1 cellular context compared by ENCODE assay signal in genomic region chr3:120742198-120743080, GRCh38.
TF ChIP-seq lines count a peak whose summit lies in the region.

GTF2E1 (plus strand) TSS chr3:120742744; CDS start chr3:120750553, 7,809 bp downstream.
A gene with protein sequence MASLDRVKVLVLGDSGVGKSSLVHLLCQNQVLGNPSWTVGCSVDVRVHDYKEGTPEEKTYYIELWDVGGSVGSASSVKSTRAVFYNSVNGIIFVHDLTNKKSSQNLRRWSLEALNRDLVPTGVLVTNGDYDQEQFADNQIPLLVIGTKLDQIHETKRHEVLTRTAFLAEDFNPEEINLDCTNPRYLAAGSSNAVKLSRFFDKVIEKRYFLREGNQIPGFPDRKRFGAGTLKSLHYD (minus strand): TSS chr3:120742516. CDS start chr3:120742507, 9 bp downstream.

TF ChIP-seq in HepG2, 621 proteins besides CTCF, POLR2A, EP300 and RAD21 (continued from another document and continues in another):
- TF ChIP-seq, protein P1, sequence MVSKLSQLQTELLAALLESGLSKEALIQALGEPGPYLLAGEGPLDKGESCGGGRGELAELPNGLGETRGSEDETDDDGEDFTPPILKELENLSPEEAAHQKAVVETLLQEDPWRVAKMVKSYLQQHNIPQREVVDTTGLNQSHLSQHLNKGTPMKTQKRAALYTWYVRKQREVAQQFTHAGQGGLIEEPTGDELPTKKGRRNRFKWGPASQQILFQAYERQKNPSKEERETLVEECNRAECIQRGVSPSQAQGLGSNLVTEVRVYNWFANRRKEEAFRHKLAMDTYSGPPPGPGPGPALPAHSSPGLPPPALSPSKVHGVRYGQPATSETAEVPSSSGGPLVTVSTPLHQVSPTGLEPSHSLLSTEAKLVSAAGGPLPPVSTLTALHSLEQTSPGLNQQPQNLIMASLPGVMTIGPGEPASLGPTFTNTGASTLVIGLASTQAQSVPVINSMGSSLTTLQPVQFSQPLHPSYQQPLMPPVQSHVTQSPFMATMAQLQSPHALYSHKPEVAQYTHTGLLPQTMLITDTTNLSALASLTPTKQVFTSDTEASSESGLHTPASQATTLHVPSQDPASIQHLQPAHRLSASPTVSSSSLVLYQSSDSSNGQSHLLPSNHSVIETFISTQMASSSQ (IDR thresholded peaks at IDR 0.05; ENCODE audit: low read depth), result no peak
- TF ChIP-seq, protein P1 (CRISPR knock-in tag; IDR thresholded peaks at IDR 0.05; ENCODE audit: borderline replicate concordance), result no peak; the same call in 1 of the 2 replicates
- TF ChIP-seq ZNF205 (CRISPR knock-in tag; IDR thresholded peaks at IDR 0.05) (peak; percentile 31; the same call in 1 of the 2 replicates), ZFP90 (CRISPR knock-in tag; IDR thresholded peaks at IDR 0.05; ENCODE audit: borderline replicate concordance) (peak; percentile 59; the same call in 1 of the 2 replicates), ZNF503 (CRISPR knock-in tag; IDR thresholded peaks at IDR 0.05) (peak; percentile 25; the same call in 1 of the 2 replicates), ZNF7 (CRISPR knock-in tag; IDR thresholded peaks at IDR 0.05) (no peak), FOXA3 (CRISPR knock-in tag; IDR thresholded peaks at IDR 0.05) (peak; percentile 56), ZNF790 (CRISPR knock-in tag; IDR thresholded peaks at IDR 0.05; ENCODE audit: borderline replicate concordance) (no peak), NRL (CRISPR knock-in tag; IDR thresholded peaks at IDR 0.05; ENCODE audit: borderline replicate concordance) (0 out of 2 replicates have a peak, but pooled peaks have one; percentile 9), ZNF256 (CRISPR knock-in tag; conservative IDR thresholded peaks at IDR 0.05) (0 out of 2 replicates have a peak, but pooled peaks have one; percentile 37), ZNF124 (CRISPR knock-in tag; IDR thresholded peaks at IDR 0.05) (peak; percentile 64; the same call in 1 of the 2 replicates), ZNF383 (CRISPR knock-in tag; IDR thresholded peaks at IDR 0.05; ENCODE audit: borderline replicate concordance) (no peak), ZNF317 (CRISPR knock-in tag; IDR thresholded peaks at IDR 0.05) (peak; percentile 58), NFKB2 (CRISPR knock-in tag; IDR thresholded peaks at IDR 0.05; ENCODE audit: borderline replicate concordance) (peak; percentile 47; the same call in 1 of the 2 replicates), CREM (IDR thresholded peaks at IDR 0.05) (peak; percentile 98), CREM (CRISPR knock-in tag; IDR thresholded peaks at IDR 0.05) (peak; percentile 72), FOXJ3 (CRISPR knock-in tag; IDR thresholded peaks at IDR 0.05; ENCODE audit: borderline replicate concordance) (0 out of 2 replicates have a peak, but pooled peaks have one; percentile 25), HOXA3 (CRISPR knock-in tag; IDR thresholded peaks at IDR 0.05) (peak; percentile 97), SRSF1 (optimal IDR thresholded peaks at IDR 0.05; ENCODE audit: low read depth, low read length) (peak; percentile 72), XRCC5 (optimal IDR thresholded peaks at IDR 0.05; ENCODE audit: low read length) (peak; percentile 2), ZBTB7A (CRISPR knock-in tag; IDR thresholded peaks at IDR 0.05) (peak; percentile 79), RELA (CRISPR knock-in tag; IDR thresholded peaks at IDR 0.05) (peak; percentile 43; the same call in 1 of the 2 replicates), ZNF510 (CRISPR knock-in tag; IDR thresholded peaks at IDR 0.05; ENCODE audit: low read depth) (peak; percentile 52; the same call in 1 of the 2 replicates), AHR (CRISPR knock-in tag; IDR thresholded peaks at IDR 0.05) (peak; percentile 22; the same call in 1 of the 2 replicates), POLR2G (IDR thresholded peaks at IDR 0.05; ENCODE audit: low read depth, low read length) (peak; percentile 75), POLR2AphosphoS5 (IDR thresholded peaks at IDR 0.05; ENCODE audit: low read depth, low read length) (peak; percentile 85), PITX1 (CRISPR knock-in tag; IDR thresholded peaks at IDR 0.05) (peak; percentile 29; the same call in 1 of the 2 replicates), BRD4 (CRISPR knock-in tag; IDR thresholded peaks at IDR 0.05) (peak; percentile 59; the same call in 1 of the 2 replicates), ZNF234 (CRISPR knock-in tag; conservative IDR thresholded peaks at IDR 0.05) (no peak), ZNF562 (CRISPR knock-in tag; IDR thresholded peaks at IDR 0.05; ENCODE audit: borderline replicate concordance) (no peak), SMAD1 (CRISPR knock-in tag; IDR thresholded peaks at IDR 0.05; ENCODE audit: borderline replicate concordance, low read depth) (0 out of 2 replicates have a peak, but pooled peaks have one; percentile 12), CHD4 (IDR thresholded peaks at IDR 0.05; ENCODE audit: borderline replicate concordance, low read length) (no peak), MYC (CRISPR knock-in tag; IDR thresholded peaks at IDR 0.05; ENCODE audit: borderline replicate concordance) (peak; percentile 53; the same call in 1 of the 2 replicates), CBFB (CRISPR knock-in tag; IDR thresholded peaks at IDR 0.05) (0 out of 2 replicates have a peak, but pooled peaks have one; percentile 50), ZNF547 (CRISPR knock-in tag; IDR thresholded peaks at IDR 0.05) (peak; percentile 4; the same call in 1 of the 2 replicates), KDM2A (CRISPR knock-in tag; IDR thresholded peaks at IDR 0.05; ENCODE audit: borderline replicate concordance, low read depth) (peak; percentile 61; the same call in 1 of the 2 replicates), KLF16 (CRISPR knock-in tag; IDR thresholded peaks at IDR 0.05) (peak in 1 of 2 experiments; percentile 60; a peak in 1 of 4 replicates), MIXL1 (CRISPR knock-in tag; IDR thresholded peaks at IDR 0.05) (peak; percentile 37; the same call in 1 of the 2 replicates), FOXO1 (CRISPR knock-in tag; IDR thresholded peaks at IDR 0.05) (peak; percentile 15), IRF2 (CRISPR knock-in tag; IDR thresholded peaks at IDR 0.05) (peak; percentile 67), TBX3 (IDR thresholded peaks at IDR 0.05; ENCODE audit: borderline replicate concordance) (peak; percentile 28; the same call in 1 of the 2 replicates)
- TF ChIP-seq, protein P2, sequence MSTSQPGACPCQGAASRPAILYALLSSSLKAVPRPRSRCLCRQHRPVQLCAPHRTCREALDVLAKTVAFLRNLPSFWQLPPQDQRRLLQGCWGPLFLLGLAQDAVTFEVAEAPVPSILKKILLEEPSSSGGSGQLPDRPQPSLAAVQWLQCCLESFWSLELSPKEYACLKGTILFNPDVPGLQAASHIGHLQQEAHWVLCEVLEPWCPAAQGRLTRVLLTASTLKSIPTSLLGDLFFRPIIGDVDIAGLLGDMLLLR (CRISPR knock-in tag; IDR thresholded peaks at IDR 0.05), result peak; percentile 52; the same call in 1 of the 2 replicates
- TF ChIP-seq, protein P3, sequence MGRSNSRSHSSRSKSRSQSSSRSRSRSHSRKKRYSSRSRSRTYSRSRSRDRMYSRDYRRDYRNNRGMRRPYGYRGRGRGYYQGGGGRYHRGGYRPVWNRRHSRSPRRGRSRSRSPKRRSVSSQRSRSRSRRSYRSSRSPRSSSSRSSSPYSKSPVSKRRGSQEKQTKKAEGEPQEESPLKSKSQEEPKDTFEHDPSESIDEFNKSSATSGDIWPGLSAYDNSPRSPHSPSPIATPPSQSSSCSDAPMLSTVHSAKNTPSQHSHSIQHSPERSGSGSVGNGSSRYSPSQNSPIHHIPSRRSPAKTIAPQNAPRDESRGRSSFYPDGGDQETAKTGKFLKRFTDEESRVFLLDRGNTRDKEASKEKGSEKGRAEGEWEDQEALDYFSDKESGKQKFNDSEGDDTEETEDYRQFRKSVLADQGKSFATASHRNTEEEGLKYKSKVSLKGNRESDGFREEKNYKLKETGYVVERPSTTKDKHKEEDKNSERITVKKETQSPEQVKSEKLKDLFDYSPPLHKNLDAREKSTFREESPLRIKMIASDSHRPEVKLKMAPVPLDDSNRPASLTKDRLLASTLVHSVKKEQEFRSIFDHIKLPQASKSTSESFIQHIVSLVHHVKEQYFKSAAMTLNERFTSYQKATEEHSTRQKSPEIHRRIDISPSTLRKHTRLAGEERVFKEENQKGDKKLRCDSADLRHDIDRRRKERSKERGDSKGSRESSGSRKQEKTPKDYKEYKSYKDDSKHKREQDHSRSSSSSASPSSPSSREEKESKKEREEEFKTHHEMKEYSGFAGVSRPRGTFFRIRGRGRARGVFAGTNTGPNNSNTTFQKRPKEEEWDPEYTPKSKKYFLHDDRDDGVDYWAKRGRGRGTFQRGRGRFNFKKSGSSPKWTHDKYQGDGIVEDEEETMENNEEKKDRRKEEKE (IDR thresholded peaks at IDR 0.05), result no peak
- TF ChIP-seq, protein P4, sequence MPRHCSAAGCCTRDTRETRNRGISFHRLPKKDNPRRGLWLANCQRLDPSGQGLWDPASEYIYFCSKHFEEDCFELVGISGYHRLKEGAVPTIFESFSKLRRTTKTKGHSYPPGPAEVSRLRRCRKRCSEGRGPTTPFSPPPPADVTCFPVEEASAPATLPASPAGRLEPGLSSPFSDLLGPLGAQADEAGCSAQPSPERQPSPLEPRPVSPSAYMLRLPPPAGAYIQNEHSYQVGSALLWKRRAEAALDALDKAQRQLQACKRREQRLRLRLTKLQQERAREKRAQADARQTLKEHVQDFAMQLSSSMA (CRISPR knock-in tag; IDR thresholded peaks at IDR 0.05), result 0 out of 2 replicates have a peak, but pooled peaks have one; percentile 75
- TF ChIP-seq, protein P5, sequence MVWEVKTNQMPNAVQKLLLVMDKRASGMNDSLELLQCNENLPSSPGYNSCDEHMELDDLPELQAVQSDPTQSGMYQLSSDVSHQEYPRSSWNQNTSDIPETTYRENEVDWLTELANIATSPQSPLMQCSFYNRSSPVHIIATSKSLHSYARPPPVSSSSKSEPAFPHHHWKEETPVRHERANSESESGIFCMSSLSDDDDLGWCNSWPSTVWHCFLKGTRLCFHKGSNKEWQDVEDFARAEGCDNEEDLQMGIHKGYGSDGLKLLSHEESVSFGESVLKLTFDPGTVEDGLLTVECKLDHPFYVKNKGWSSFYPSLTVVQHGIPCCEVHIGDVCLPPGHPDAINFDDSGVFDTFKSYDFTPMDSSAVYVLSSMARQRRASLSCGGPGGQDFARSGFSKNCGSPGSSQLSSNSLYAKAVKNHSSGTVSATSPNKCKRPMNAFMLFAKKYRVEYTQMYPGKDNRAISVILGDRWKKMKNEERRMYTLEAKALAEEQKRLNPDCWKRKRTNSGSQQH (CRISPR knock-in tag; IDR thresholded peaks at IDR 0.05; ENCODE audit: low read depth), result 0 out of 2 replicates have a peak, but pooled peaks have one; percentile 34
- TF ChIP-seq, protein P6, sequence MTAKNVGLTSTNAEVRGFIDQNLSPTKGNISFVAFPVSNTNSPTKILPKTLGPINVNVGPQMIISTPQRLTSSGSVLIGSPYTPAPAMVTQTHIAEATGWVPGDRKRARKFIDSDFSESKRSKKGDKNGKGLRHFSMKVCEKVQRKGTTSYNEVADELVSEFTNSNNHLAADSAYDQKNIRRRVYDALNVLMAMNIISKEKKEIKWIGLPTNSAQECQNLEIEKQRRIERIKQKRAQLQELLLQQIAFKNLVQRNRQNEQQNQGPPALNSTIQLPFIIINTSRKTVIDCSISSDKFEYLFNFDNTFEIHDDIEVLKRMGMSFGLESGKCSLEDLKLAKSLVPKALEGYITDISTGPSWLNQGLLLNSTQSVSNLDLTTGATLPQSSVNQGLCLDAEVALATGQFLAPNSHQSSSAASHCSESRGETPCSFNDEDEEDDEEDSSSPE (CRISPR knock-in tag; IDR thresholded peaks at IDR 0.05), result peak; percentile 54
- TF ChIP-seq, protein P7, sequence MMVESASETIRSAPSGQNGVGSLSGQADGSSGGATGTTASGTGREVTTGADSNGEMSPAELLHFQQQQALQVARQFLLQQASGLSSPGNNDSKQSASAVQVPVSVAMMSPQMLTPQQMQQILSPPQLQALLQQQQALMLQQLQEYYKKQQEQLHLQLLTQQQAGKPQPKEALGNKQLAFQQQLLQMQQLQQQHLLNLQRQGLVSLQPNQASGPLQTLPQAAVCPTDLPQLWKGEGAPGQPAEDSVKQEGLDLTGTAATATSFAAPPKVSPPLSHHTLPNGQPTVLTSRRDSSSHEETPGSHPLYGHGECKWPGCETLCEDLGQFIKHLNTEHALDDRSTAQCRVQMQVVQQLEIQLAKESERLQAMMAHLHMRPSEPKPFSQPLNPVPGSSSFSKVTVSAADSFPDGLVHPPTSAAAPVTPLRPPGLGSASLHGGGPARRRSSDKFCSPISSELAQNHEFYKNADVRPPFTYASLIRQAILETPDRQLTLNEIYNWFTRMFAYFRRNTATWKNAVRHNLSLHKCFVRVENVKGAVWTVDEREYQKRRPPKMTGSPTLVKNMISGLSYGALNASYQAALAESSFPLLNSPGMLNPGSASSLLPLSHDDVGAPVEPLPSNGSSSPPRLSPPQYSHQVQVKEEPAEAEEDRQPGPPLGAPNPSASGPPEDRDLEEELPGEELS (CRISPR knock-in tag; IDR thresholded peaks at IDR 0.05), result 0 out of 2 replicates have a peak, but pooled peaks have one; percentile 11
- TF ChIP-seq, protein P8, sequence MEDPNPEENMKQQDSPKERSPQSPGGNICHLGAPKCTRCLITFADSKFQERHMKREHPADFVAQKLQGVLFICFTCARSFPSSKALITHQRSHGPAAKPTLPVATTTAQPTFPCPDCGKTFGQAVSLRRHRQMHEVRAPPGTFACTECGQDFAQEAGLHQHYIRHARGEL (CRISPR knock-in tag; IDR thresholded peaks at IDR 0.05), result no peak
